In the genomic region with DNA sequence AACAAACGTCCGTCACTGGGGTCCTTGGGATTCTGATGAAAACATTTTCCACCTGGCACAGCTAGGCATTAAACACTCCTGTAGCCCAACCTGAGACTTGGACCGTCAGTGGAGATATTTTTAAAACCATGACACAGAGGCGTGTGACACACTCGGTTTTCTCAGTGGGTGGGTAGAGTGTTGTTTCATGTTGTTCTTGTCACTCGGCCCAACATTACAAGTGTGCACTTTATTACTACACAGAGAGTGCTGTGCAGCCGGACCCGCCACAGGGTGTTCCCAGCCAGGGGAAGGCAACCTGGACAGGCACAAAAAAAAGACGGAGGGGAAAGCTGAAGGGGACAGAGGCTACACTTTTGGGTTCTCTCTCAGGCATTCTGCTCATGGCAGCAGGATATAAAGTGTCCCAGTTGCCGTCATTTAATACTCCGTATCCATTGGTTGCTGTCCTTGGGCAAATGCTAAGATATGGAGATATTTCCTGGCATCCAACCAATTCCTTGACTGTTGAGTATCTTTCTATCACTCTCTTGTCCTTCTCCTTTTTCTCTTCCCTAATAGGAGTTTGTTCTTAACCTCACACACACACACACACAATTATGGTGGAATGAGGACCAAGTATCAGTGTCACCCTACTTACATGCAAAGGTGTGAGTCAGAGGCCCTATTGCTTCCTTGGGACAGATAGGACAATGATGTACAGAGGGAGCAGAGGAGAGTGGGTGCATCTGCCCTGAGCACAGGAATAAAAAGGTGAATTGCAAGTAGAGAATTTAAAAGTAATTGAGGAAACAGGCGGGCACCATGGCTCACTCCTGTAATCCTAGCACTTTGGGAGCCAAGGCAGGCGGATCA, we compare ENCODE assay signal across 1 cellular context.
TF ChIP-seq lines count a peak whose summit lies in the region.

No MANE protein-coding gene starts in this region.

TF ChIP-seq in GM23338, 12 proteins besides CTCF, POLR2A, EP300 and RAD21 (continued from another document):
- TF ChIP-seq, protein P1, sequence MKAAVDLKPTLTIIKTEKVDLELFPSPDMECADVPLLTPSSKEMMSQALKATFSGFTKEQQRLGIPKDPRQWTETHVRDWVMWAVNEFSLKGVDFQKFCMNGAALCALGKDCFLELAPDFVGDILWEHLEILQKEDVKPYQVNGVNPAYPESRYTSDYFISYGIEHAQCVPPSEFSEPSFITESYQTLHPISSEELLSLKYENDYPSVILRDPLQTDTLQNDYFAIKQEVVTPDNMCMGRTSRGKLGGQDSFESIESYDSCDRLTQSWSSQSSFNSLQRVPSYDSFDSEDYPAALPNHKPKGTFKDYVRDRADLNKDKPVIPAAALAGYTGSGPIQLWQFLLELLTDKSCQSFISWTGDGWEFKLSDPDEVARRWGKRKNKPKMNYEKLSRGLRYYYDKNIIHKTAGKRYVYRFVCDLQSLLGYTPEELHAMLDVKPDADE (IDR thresholded peaks at IDR 0.05) = no peak
